23 cellular contexts compared by ENCODE assay signal in the genomic region with DNA sequence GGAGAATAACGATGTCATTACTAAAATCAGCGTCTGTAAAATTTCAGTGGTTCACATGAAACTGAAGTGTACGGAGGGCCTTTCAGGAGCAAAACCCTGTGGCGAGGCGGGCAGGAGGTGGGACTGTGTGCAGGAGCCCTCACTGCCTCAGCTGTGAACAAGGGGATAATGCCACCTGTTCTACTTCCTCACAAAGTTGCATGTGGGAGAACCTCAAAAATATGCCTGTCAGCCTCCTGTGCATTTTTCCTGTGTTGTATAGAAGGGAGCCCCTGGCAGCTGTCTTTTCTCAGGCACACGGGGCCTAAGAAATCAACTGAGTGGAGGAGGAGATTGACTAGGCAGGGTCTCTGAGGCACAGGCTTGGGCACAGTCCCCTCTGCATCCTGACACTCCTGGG. TPM values are rescaled to one million over a fixed set of nuclear protein-coding genes. Genes with fewer than 3 reads are reported as not detected.
A peak's percentile ranks its signal among the peaks of the same experiment; 100 is the strongest.
DNase-seq lines count a peak whose midpoint lies in the region; ATAC-seq, FAIRE-seq and TF ChIP-seq lines count a peak whose summit lies in the region.
"Had no signal": no experiment of that assay in that cellular context is flagged by ENCODE, and none has a peak within 500 bp of the region (broad histone marks: within the 10 kb centered on the region; RNA-seq: fewer than 3 reads in every experiment).

No MANE protein-coding gene starts in this region.

- no peak overlapping the region for H2AFZ ChIP-seq in astrocyte (ENCODE audit: low read depth, low read length)
- H2AFZ ChIP-seq: GM23248 had no signal

- peaks cover 13% of the 10 kb centered on the region for H3K36me3 Mint-ChIP-seq in activated naive CD8-positive, alpha-beta T cell treated with anti-CD3 and anti-CD28 coated beads, Interleukin-2, amount 10 ng/mL, durations not matched to agents 7 days and 5 days
- peaks cover 10% of the 10 kb centered on the region for H3K36me3 Mint-ChIP-seq in activated naive CD8-positive, alpha-beta T cell treated with anti-CD3 and anti-CD28 coated beads for 36 hours
- H3K36me3 Mint-ChIP-seq in astrocyte (ENCODE audit: low read depth, unreplicated experiment) = peaks cover 2% of the 10 kb centered on the region
- H3K36me3 Mint-ChIP-seq in stimulated activated naive B cell treated with anti-CD40 and anti-IgM and Interleukin-4, amounts not matched to agents 10 μg/mL and 1 μg/mL and 100 μg/mL, for 72 hours = peaks cover 24 to 56% of the 10 kb centered on the region in 2 donors

- FAIRE-seq in astrocyte (lab: Jason Lieb, UNC) = no peak
- FAIRE-seq: A549, HTR-8/SVneo had no signal

- H3K4me3 ChIP-seq in astrocyte (ENCODE audit: insufficient read depth, low read depth, low read length) (no peak overlapping the region), foreskin fibroblast (ENCODE audit: low read depth in 1 of 2, low read length in 2 of 2) (no peak overlapping the region)
- H3K4me3 ChIP-seq: A549, GM23248, HAP-1 had no signal

- POLR2A ChIA-PET in activated naive CD8-positive, alpha-beta T cell treated with anti-CD3 and anti-CD28 coated beads, Interleukin-2, amount 10 ng/mL, durations not matched to agents 7 days and 5 days (lab: Charles Lee) = interaction anchor here (0.7 kb wide), 1 partner anchor 69 kb away, joined by 4 read pairs; no protein-coding TSS in a partner anchor

- TF ChIP-seq CTCF in astrocyte (IDR thresholded peaks at IDR 0.05; ENCODE audit: insufficient read depth, low read depth, low read length) (no peak), foreskin fibroblast (IDR thresholded peaks at IDR 0.05; ENCODE audit: low read depth, low read length) (no peak)

- in situ Hi-C loops in KBM-7 (cut with MboI; ENCODE audit: low pct_unique_long_range_greater_than_20kb, low sequenced_read_pairs) = no loop called here

- no peak for ATAC-seq in activated naive CD8-positive, alpha-beta T cell treated with anti-CD3 and anti-CD28 coated beads, Interleukin-2, amount 10 ng/mL, durations not matched to agents 7 days and 5 days (ENCODE audit: low read depth)
- no peak for ATAC-seq in stimulated activated naive B cell treated with anti-CD40 and anti-IgM and Interleukin-4, amounts not matched to agents 10 μg/mL and 1 μg/mL and 100 μg/mL, for 72 hours (replicated peaks)
- ATAC-seq: A549 had no signal

- no peak overlapping the region for H3K9ac ChIP-seq in astrocyte (ENCODE audit: low read length)
- H3K9ac ChIP-seq: GM23248, KMS-11 had no signal

- no peaks in the 10 kb centered on the region for H3K9me3 Mint-ChIP-seq in activated naive CD8-positive, alpha-beta T cell treated with anti-CD3 and anti-CD28 coated beads, Interleukin-2, amount 10 ng/mL, durations not matched to agents 7 days and 5 days
- no peaks in the 10 kb centered on the region for H3K9me3 Mint-ChIP-seq in activated naive CD8-positive, alpha-beta T cell treated with anti-CD3 and anti-CD28 coated beads for 36 hours
- H3K9me3 Mint-ChIP-seq in astrocyte (ENCODE audit: unreplicated experiment) = no peaks in the 10 kb centered on the region
- no peaks in the 10 kb centered on the region for H3K9me3 Mint-ChIP-seq in stimulated activated naive B cell treated with anti-CD40 and anti-IgM and Interleukin-4, amounts not matched to agents 10 μg/mL and 1 μg/mL and 100 μg/mL, for 72 hours

- no peaks in the 10 kb centered on the region for H3K27me3 ChIP-seq in astrocyte (ENCODE audit: insufficient read depth, low read length)
- H3K27me3 ChIP-seq: BE2C had no signal

- H3K4me1 Mint-ChIP-seq in activated naive CD8-positive, alpha-beta T cell treated with anti-CD3 and anti-CD28 coated beads, Interleukin-2, amount 10 ng/mL, durations not matched to agents 7 days and 5 days = peaks cover 15% of the 10 kb centered on the region
- peaks cover 9% of the 10 kb centered on the region for H3K4me1 Mint-ChIP-seq in activated naive CD8-positive, alpha-beta T cell treated with anti-CD3 and anti-CD28 coated beads for 36 hours
- H3K4me1 Mint-ChIP-seq in astrocyte (ENCODE audit: low read depth, unreplicated experiment) = peaks cover 3% of the 10 kb centered on the region
- H3K4me1 Mint-ChIP-seq in stimulated activated naive B cell treated with anti-CD40 and anti-IgM and Interleukin-4, amounts not matched to agents 10 μg/mL and 1 μg/mL and 100 μg/mL, for 72 hours = peaks cover 6 to 7% of the 10 kb centered on the region in 2 donors

- no peak overlapping the region for H3K4me3 Mint-ChIP-seq in activated naive CD8-positive, alpha-beta T cell treated with anti-CD3 and anti-CD28 coated beads, Interleukin-2, amount 10 ng/mL, durations not matched to agents 7 days and 5 days
- H3K4me3 Mint-ChIP-seq in activated naive CD8-positive, alpha-beta T cell treated with anti-CD3 and anti-CD28 coated beads for 36 hours = no peak overlapping the region
- H3K4me3 Mint-ChIP-seq in astrocyte (ENCODE audit: unreplicated experiment) = no peak overlapping the region
- H3K4me3 Mint-ChIP-seq in stimulated activated naive B cell treated with anti-CD40 and anti-IgM and Interleukin-4, amounts not matched to agents 10 μg/mL and 1 μg/mL and 100 μg/mL, for 72 hours = no peak overlapping the region

- no peaks in the 10 kb centered on the region for H3K4me1 ChIP-seq in astrocyte (ENCODE audit: insufficient read depth, low read length)
- H3K4me1 ChIP-seq: A549, HAP-1 had no signal

- no peaks in the 10 kb centered on the region for H4K20me1 ChIP-seq in astrocyte (ENCODE audit: insufficient read depth, low read length)

- H3K36me3 ChIP-seq in astrocyte (ENCODE audit: insufficient read depth, low read length) = no peaks in the 10 kb centered on the region
- H3K36me3 ChIP-seq: HAP-1 had no signal

- peak overlapping the region; percentile 7 for H3K27ac Mint-ChIP-seq in activated naive CD8-positive, alpha-beta T cell treated with anti-CD3 and anti-CD28 coated beads, Interleukin-2, amount 10 ng/mL, durations not matched to agents 7 days and 5 days
- no peak overlapping the region for H3K27ac Mint-ChIP-seq in activated naive CD8-positive, alpha-beta T cell treated with anti-CD3 and anti-CD28 coated beads for 36 hours
- H3K27ac Mint-ChIP-seq in astrocyte (ENCODE audit: unreplicated experiment) = peak overlapping the region; percentile 14
- peak overlapping the region; percentile 78 for H3K27ac Mint-ChIP-seq in stimulated activated naive B cell treated with anti-CD40 and anti-IgM and Interleukin-4, amounts not matched to agents 10 μg/mL and 1 μg/mL and 100 μg/mL, for 72 hours

- no peaks in the 10 kb centered on the region for H3K9me3 ChIP-seq in astrocyte (ENCODE audit: insufficient read depth, low read depth, low read length)
- H3K9me3 ChIP-seq: A549, BE2C, HAP-1 had no signal

- no peaks in the 10 kb centered on the region for H3K79me2 ChIP-seq in astrocyte (ENCODE audit: insufficient read depth, low read length)

- no peak overlapping the region for H3K4me2 ChIP-seq in astrocyte (ENCODE audit: low read length)
- H3K4me2 ChIP-seq: A549, KMS-11 had no signal

- no peak for DNase-seq in activated naive CD8-positive, alpha-beta T cell treated with anti-CD3 and anti-CD28 coated beads, Interleukin-2, amount 10 ng/mL, durations not matched to agents 7 days and 5 days
- no peak for DNase-seq in activated naive CD8-positive, alpha-beta T cell treated with anti-CD3 and anti-CD28 coated beads for 36 hours
- DNase-seq in astrocyte (ENCODE audit: low read depth) (no peak), myocyte (ENCODE audit: low read depth) (peak; percentile 48), KBM-7 (no peak), foreskin fibroblast (no peak), SK-N-DZ (ENCODE audit: low spot score) (no peak)
- DNase-seq in stimulated activated naive B cell treated with anti-CD40 and anti-IgM and Interleukin-4, amounts not matched to agents 10 μg/mL and 1 μg/mL and 100 μg/mL, for 72 hours = no peak
- DNase-seq: BE2C; GM23248; NCI-H1105; NCI-H146; NCI-H2029; NCI-H226; NCI-H510A treated with DMSO at 0.1 percent for 48 hours; NCI-H774; NK-92 treated with Interleukin-12 subunit alpha and Interleukin-12 subunit beta, amount 100 ng/mL, for 24 hours; SHP77 treated with DMSO at 0.1 percent for 48 hours had no signal

- H3K27ac ChIP-seq in astrocyte (ENCODE audit: low read depth, low read length) = no peak overlapping the region
- H3K27ac ChIP-seq: A549, GM23248, KMS-11, RWPE1 had no signal

- no peaks in the 10 kb centered on the region for H3K27me3 Mint-ChIP-seq in activated naive CD8-positive, alpha-beta T cell treated with anti-CD3 and anti-CD28 coated beads, Interleukin-2, amount 10 ng/mL, durations not matched to agents 7 days and 5 days
- no peaks in the 10 kb centered on the region for H3K27me3 Mint-ChIP-seq in activated naive CD8-positive, alpha-beta T cell treated with anti-CD3 and anti-CD28 coated beads for 36 hours
- no peaks in the 10 kb centered on the region for H3K27me3 Mint-ChIP-seq in astrocyte (ENCODE audit: low read depth, unreplicated experiment)
- no peaks in the 10 kb centered on the region for H3K27me3 Mint-ChIP-seq in stimulated activated naive B cell treated with anti-CD40 and anti-IgM and Interleukin-4, amounts not matched to agents 10 μg/mL and 1 μg/mL and 100 μg/mL, for 72 hours

RNA-seq across cellular contexts. Expression of a gene that starts 43.0 kb away (rescaled TPM):
- total RNA-seq in activated naive CD8-positive, alpha-beta T cell treated with anti-CD3 and anti-CD28 coated beads, Interleukin-2, amount 10 ng/mL, durations not matched to agents 7 days and 5 days = 1 to 10 TPM; 3.4 to 3.7 TPM
- 1 to 10 TPM; 1.6 to 2.1 TPM for total RNA-seq in activated naive CD8-positive, alpha-beta T cell treated with anti-CD3 and anti-CD28 coated beads for 36 hours
- total RNA-seq in astrocyte = 0.07 TPM in 2 replicates
- total RNA-seq in myocyte = 165 and 251 TPM in 2 replicates
- polyA plus RNA-seq in myocyte (2012) = 73.3 TPM
- polyA plus RNA-seq in SK-N-DZ (2014; cell fraction: cytosol; rRNA removed) = 0.24 and 0.27 TPM in 2 replicates
- polyA plus RNA-seq in SK-N-DZ (2014; cell fraction: nucleus; rRNA removed) = 0.20 and 0.40 TPM in 2 replicates
- total RNA-seq: GM23248 had no signal
- polyA plus RNA-seq: GM23248 had no signal

Comparison
In these comparisons a context has a peak if more than half of its experiments do, and no peak if none do; other contexts are left out.
1. RNA of a gene that starts 43.0 kb away (total RNA-seq): 165 to 251 TPM in myocyte; 3.4 to 3.7 TPM in activated naive CD8-positive, alpha-beta T cell treated with anti-CD3 and anti-CD28 coated beads, Interleukin-2, amount 10 ng/mL, durations not matched to agents 7 days and 5 days, 1.6 to 2.1 TPM in activated naive CD8-positive, alpha-beta T cell treated with anti-CD3 and anti-CD28 coated beads for 36 hours and 0.07 TPM in astrocyte; every median in the first group is over 10 times any median in the second.